ENCODE assay signal across 7 cellular contexts in genomic region chr15:40807028-40807887, GRCh38. TPM values are rescaled to one million over a fixed set of nuclear protein-coding genes. Genes with fewer than 3 reads are reported as not detected.
A peak's percentile ranks its signal among the peaks of the same experiment; 100 is the strongest.
DNase-seq lines count a peak whose midpoint lies in the region; ATAC-seq and TF ChIP-seq lines count a peak whose summit lies in the region.

TSS of gene DNAJC17 (minus strand) at chr15:40807473. CDS start at chr15:40807446, 27 bp downstream.
TSS of gene ZFYVE19 (plus strand) at chr15:40807089. CDS start at chr15:40807590, 501 bp downstream.

- H3K79me2 ChIP-seq in hepatocyte: peaks cover 46% of the 10 kb centered on the region

- no peaks in the 10 kb centered on the region for H3K36me3 ChIP-seq in hepatocyte (replicated peaks; ENCODE audit: insufficient read depth, low read depth)

- no peaks in the 10 kb centered on the region for H4K20me1 ChIP-seq in hepatocyte (ENCODE audit: insufficient read depth, poor library complexity, severe bottlenecking)

- DNase-seq in NCI-H2081 (lab: John Stamatoyannopoulos, UW) (peak; percentile 95 to 99), T1000 (lab: John Stamatoyannopoulos, UW) (peak; percentile 91), astrocyte of the hippocampus (ENCODE audit: low read depth, low spot score) (peak; percentile 99), hepatocyte (ENCODE audit: low spot score) (peak; percentile 99), retina (peak; percentile 96)

- 3% methylated on average over 53 of the region's 64 CpGs for WGBS in hepatocyte (ENCODE audit: low lambda C conversion rate, missing lambda C conversion rate)

- peak; percentile 91 for ATAC-seq in GM18508 (IDR thresholded peaks at IDR 0.05; ENCODE audit: insufficient read depth, unreplicated experiment)
- ATAC-seq in HG03025 (IDR thresholded peaks at IDR 0.05; ENCODE audit: low FRiP score, unreplicated experiment): peak; percentile 93

- H3K27ac ChIP-seq in hepatocyte: peak within 1 kb of the TSS; percentile 92

- no peaks in the 10 kb centered on the region for H3K9me2 ChIP-seq in hepatocyte (replicated peaks; ENCODE audit: insufficient read depth)

- H3K4me2 ChIP-seq in hepatocyte: peak within 1 kb of the TSS; percentile 81

- H2AFZ ChIP-seq in hepatocyte: peak within 1 kb of the TSS; percentile 86

- H3K4me1 ChIP-seq in hepatocyte (ENCODE audit: insufficient read depth): peaks cover 5% of the 10 kb centered on the region

- no peaks in the 10 kb centered on the region for H3K9me3 ChIP-seq in hepatocyte (ENCODE audit: low read depth)

- TF ChIP-seq CTCF in hepatocyte (IDR thresholded peaks at IDR 0.05; ENCODE audit: poor library complexity): no peak

- peak within 1 kb of the TSS; percentile 71 for H3K4me3 ChIP-seq in hepatocyte

- H3K27me3 ChIP-seq in hepatocyte: no peaks in the 10 kb centered on the region

RNA-seq across cellular contexts. Expression of gene DNAJC17, which starts in this region (rescaled TPM):
- 18.3 and 36.5 TPM in 2 replicates for total RNA-seq in hepatocyte
- polyA plus RNA-seq in hepatocyte: 53.9 and 59.2 TPM in 2 replicates

RNA-seq across cellular contexts. Expression of gene ZFYVE19, which starts in this region (rescaled TPM):
- 25.6 and 26.4 TPM in 2 replicates for total RNA-seq in hepatocyte
- 23.8 and 25.4 TPM in 2 replicates for polyA plus RNA-seq in hepatocyte

Comparison
In these comparisons a context has a peak if more than half of its experiments do, and no peak if none do; other contexts are left out.
1. Peak in every context shown above with its lines: DNase-seq, ATAC-seq, H3K4me3 ChIP-seq and H3K27ac ChIP-seq.